19 cellular contexts compared by ENCODE assay signal in the genomic region with DNA sequence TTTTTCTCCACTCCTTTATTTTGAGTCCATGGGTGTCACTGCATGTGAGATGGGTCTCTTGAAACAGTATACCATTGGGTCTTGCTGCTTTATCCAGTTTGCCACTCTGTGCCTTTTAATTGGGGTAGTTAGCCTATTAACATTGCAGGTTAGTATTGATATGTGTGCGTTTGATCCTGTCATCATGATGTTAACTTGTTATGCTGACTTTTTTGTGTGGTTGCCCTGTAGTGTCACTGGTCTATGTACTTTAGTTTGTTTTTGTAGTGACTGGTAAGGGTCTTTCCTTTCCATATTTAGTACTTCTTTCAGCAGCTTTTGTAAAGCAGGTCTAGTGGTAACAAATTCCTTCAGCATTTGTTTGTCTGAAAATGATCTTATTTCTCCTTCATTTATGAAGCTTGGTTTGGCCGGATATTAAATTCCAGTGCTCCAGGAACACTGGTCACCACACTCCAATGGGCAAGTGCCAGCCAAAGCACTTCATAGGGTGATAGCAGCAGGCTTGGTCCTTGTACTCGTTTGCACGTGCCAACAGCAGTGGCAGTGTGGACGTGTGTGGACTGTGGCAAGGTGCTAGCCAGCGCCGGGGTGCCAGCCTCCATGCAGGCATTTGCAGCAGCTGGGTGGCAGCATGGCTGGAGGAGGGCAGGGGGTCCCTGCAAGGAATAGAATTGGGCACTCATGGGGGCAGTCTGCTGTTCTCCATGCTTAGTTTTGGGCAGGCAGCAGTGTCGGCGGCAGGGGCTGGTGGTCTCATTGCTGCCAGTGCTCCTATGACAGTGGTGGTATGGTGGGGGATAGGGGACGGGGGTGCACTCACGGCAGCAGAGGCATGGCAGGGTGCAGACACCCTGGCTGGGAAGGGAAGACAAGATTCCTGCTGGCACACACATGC. TPM values are rescaled to one million over a fixed set of nuclear protein-coding genes. Genes with fewer than 3 reads are reported as not detected.
DNase-seq lines count a peak whose midpoint lies in the region; ATAC-seq, FAIRE-seq and TF ChIP-seq lines count a peak whose summit lies in the region.
"Had no signal": no experiment of that assay in that cellular context is flagged by ENCODE, and none has a peak within 500 bp of the region (broad histone marks: within the 10 kb centered on the region; RNA-seq: fewer than 3 reads in every experiment).

No MANE protein-coding gene starts in this region.

- no peaks in the 10 kb centered on the region for H3K27me3 Mint-ChIP-seq in astrocyte (ENCODE audit: low read depth, unreplicated experiment)
- no peaks in the 10 kb centered on the region for H3K27me3 Mint-ChIP-seq in naive thymus-derived CD8-positive, alpha-beta T cell

- no peak overlapping the region for H3K4me3 Mint-ChIP-seq in astrocyte (ENCODE audit: unreplicated experiment)
- H3K4me3 Mint-ChIP-seq in naive thymus-derived CD8-positive, alpha-beta T cell: no peak overlapping the region

- no peaks in the 10 kb centered on the region for H3K27me3 ChIP-seq in astrocyte (ENCODE audit: insufficient read depth, low read length)
- H3K27me3 ChIP-seq in left ventricle myocardium inferior (ENCODE audit: low read depth): no peaks in the 10 kb centered on the region

- FAIRE-seq in H54 (lab: Jason Lieb, UNC): peak; percentile 27
- FAIRE-seq in astrocyte (lab: Jason Lieb, UNC): no peak
- no peak for FAIRE-seq in GM19239 (lab: Jason Lieb, UNC)

- H2AFZ ChIP-seq in astrocyte (ENCODE audit: low read depth, low read length): no peak overlapping the region

- peaks cover 21% of the 10 kb centered on the region for H3K36me3 Mint-ChIP-seq in astrocyte (ENCODE audit: low read depth, unreplicated experiment)
- peaks cover 0 to 23% (median 22%) of the 10 kb centered on the region in 3 donors for H3K36me3 Mint-ChIP-seq in naive thymus-derived CD8-positive, alpha-beta T cell

- peak overlapping the region; percentile 53 for H3K27ac Mint-ChIP-seq in astrocyte (ENCODE audit: unreplicated experiment)
- H3K27ac Mint-ChIP-seq in naive thymus-derived CD8-positive, alpha-beta T cell: peak overlapping the region in 4 of 10 donors; percentile 15 to 69 (median 50)

- H3K9ac ChIP-seq in astrocyte (ENCODE audit: low read length): no peak overlapping the region
- H3K9ac ChIP-seq: KMS-11 had no signal

- TF ChIP-seq CTCF in astrocyte (IDR thresholded peaks at IDR 0.05; ENCODE audit: insufficient read depth, low read depth, low read length) (no peak), left ventricle myocardium inferior (IDR thresholded peaks at IDR 0.05; ENCODE audit: borderline replicate concordance) (no peak)

- POLR2A ChIA-PET in naive thymus-derived CD8-positive, alpha-beta T cell (lab: Charles Lee): no interaction called here

- DNase-seq in H54 (ENCODE audit: insufficient read length, low spot score): no peak
- DNase-seq in astrocyte (ENCODE audit: low read depth): no peak
- DNase-seq in left ventricle myocardium inferior: peak; percentile 37
- DNase-seq in posterior vena cava (ENCODE audit: low spot score): peak; percentile 79
- DNase-seq in stimulated activated CD8-positive, alpha-beta memory T cell treated with anti-CD3 and anti-CD28 coated beads, Interleukin-4, amount 100 ng/mL, for 48 hours: no peak
- DNase-seq in naive thymus-derived CD8-positive, alpha-beta T cell: no peak
- no peak for DNase-seq in GM19239 (ENCODE audit: insufficient read length, low spot score)
- DNase-seq: C1 segment of cervical spinal cord, DMS79 treated with DMSO at 0.1 percent for 48 hours, HCEC 1CT, MV-4-11, NCI-H187, NCI-H2107, NCI-H2227 treated with DMSO at 0.1 percent for 48 hours, NCI-H510A treated with DMSO at 0.1 percent for 48 hours, NCI-H774, SIG-M5 had no signal

- H3K9me3 ChIP-seq in astrocyte (ENCODE audit: insufficient read depth, low read depth, low read length): no peaks in the 10 kb centered on the region
- peaks cover 36% of the 10 kb centered on the region for H3K9me3 ChIP-seq in left ventricle myocardium inferior (replicated peaks)

- peaks cover 27% of the 10 kb centered on the region for H3K4me1 ChIP-seq in astrocyte (ENCODE audit: insufficient read depth, low read length)
- peaks cover 36% of the 10 kb centered on the region for H3K4me1 ChIP-seq in left ventricle myocardium inferior

- H3K9me3 Mint-ChIP-seq in astrocyte (ENCODE audit: unreplicated experiment): peaks cover 13% of the 10 kb centered on the region
- H3K9me3 Mint-ChIP-seq in naive thymus-derived CD8-positive, alpha-beta T cell: peaks cover 6 to 41% (median 30%) of the 10 kb centered on the region in 9 donors

- H3K36me3 ChIP-seq in astrocyte (ENCODE audit: insufficient read depth, low read length) (no peaks in the 10 kb centered on the region), left ventricle myocardium inferior (no peaks in the 10 kb centered on the region)

- peaks cover 61% of the 10 kb centered on the region for H4K20me1 ChIP-seq in astrocyte (ENCODE audit: insufficient read depth, low read length)

- TF ChIP-seq POLR2A in H54 (IDR thresholded peaks at IDR 0.05; ENCODE audit: low read depth, low read length): no peak

- H3K27ac ChIP-seq in astrocyte (ENCODE audit: low read depth, low read length): no peak overlapping the region
- H3K27ac ChIP-seq in left ventricle myocardium inferior (replicated peaks): no peak overlapping the region
- H3K27ac ChIP-seq: KMS-11 had no signal

- H3K79me2 ChIP-seq in astrocyte (ENCODE audit: insufficient read depth, low read length): peaks cover 91% of the 10 kb centered on the region

- no peak for ATAC-seq in GM19328 (IDR thresholded peaks at IDR 0.05; ENCODE audit: unreplicated experiment)
- no peak for ATAC-seq in naive thymus-derived CD8-positive, alpha-beta T cell

- peaks cover 33% of the 10 kb centered on the region for H3K4me1 Mint-ChIP-seq in astrocyte (ENCODE audit: low read depth, unreplicated experiment)
- peaks cover 22 to 59% (median 54%) of the 10 kb centered on the region in 4 donors for H3K4me1 Mint-ChIP-seq in naive thymus-derived CD8-positive, alpha-beta T cell

- intact Hi-C loops in left ventricle myocardium inferior (cut with micrococcal nuclease): no loop called here
- intact Hi-C loops in posterior vena cava (cut with DNase I): no loop called here

- no peak overlapping the region for H3K4me2 ChIP-seq in astrocyte (ENCODE audit: low read length)
- H3K4me2 ChIP-seq: KMS-11 had no signal

- H3K4me3 ChIP-seq in astrocyte (ENCODE audit: insufficient read depth, low read depth, low read length) (no peak overlapping the region), left ventricle myocardium inferior (no peak overlapping the region)

RNA-seq across cellular contexts. Expression of a gene that starts 53.5 kb away (rescaled TPM):
- 54.1 and 60.9 TPM in 2 replicates for total RNA-seq in astrocyte
- 18.2 TPM for total RNA-seq in left ventricle myocardium inferior
- total RNA-seq in posterior vena cava: 10 to 100 TPM; 35.0 to 39.1 TPM
- total RNA-seq in naive thymus-derived CD8-positive, alpha-beta T cell: 10 to 100 TPM; 27.2 to 33.5 TPM
- polyA plus RNA-seq in naive thymus-derived CD8-positive, alpha-beta T cell: 10 to 100 TPM; 11.1 to 12.3 (median 11.6) TPM

Comparison
In these comparisons a context has a peak if more than half of its experiments do, and no peak if none do; other contexts are left out.
1. DNase-seq: peak in left ventricle myocardium inferior (single experiment) and posterior vena cava (single experiment); none in H54 (single experiment), astrocyte (single experiment), stimulated activated CD8-positive, alpha-beta memory T cell treated with anti-CD3 and anti-CD28 coated beads, Interleukin-4, amount 100 ng/mL, for 48 hours (single experiment), naive thymus-derived CD8-positive, alpha-beta T cell (0 of 10) and GM19239 (single experiment).